ENCODE assay signal across 8 cellular contexts in genomic region chr1:62841587-62842169, GRCh38. TPM values are rescaled to one million over a fixed set of nuclear protein-coding genes. Genes with fewer than 3 reads are reported as not detected.
DNase-seq lines count a peak whose midpoint lies in the region; ATAC-seq, FAIRE-seq and TF ChIP-seq lines count a peak whose summit lies in the region.

No MANE protein-coding gene starts in this region.

- peak overlapping the region in 1 of 2 donors; percentile 26 for H3K9ac ChIP-seq in kidney (ENCODE audit: low read length in 2 of 2)

- H3K4me1 ChIP-seq in kidney (ENCODE audit: control insufficient read depth in 1 of 2, insufficient read depth in 1 of 2, low read depth in 1 of 2, low read length in 2 of 2) (no peaks in the 10 kb centered on the region), tibial artery (no peaks in the 10 kb centered on the region)

- H3K9me3 ChIP-seq in kidney (ENCODE audit: control insufficient read depth in 1 of 2, low read length in 2 of 2) (no peaks in the 10 kb centered on the region), tibial artery (no peaks in the 10 kb centered on the region)

- no peaks in the 10 kb centered on the region for H3K27me3 ChIP-seq in brain microvascular endothelial cell (replicated peaks)
- no peaks in the 10 kb centered on the region for H3K27me3 ChIP-seq in tibial artery

- ATAC-seq in GM18498 (IDR thresholded peaks at IDR 0.05; ENCODE audit: unreplicated experiment) (peak; percentile 76), HG03571 (IDR thresholded peaks at IDR 0.05; ENCODE audit: unreplicated experiment) (no peak)

- H3K27ac ChIP-seq in brain microvascular endothelial cell (no peak overlapping the region), kidney (ENCODE audit: low read depth in 2 of 2, low read length in 2 of 2) (no peak overlapping the region), tibial artery (no peak overlapping the region)

- peak; percentile 70 for DNase-seq in CD1c-positive myeloid dendritic cell (ENCODE audit: extremely low spot score)
- peak; percentile 28 for DNase-seq in HPDE6-E6E7 (ENCODE audit: extremely low spot score)
- DNase-seq in NCI-H748 treated with DMSO at 0.1 percent for 48 hours (lab: John Stamatoyannopoulos, UW) = peak; percentile 55
- peak; percentile 49 for DNase-seq in brain microvascular endothelial cell
- no peak for DNase-seq in kidney
- no peak for DNase-seq in tibial artery

- peak; percentile 98 for FAIRE-seq in kidney (lab: Jason Lieb, UNC)

- in situ Hi-C loops in brain microvascular endothelial cell (cut with HindIII; ENCODE audit: low pct_ligation_motif_present, low sequenced_read_pairs) = no loop called here

- no peak overlapping the region for H3K4me3 ChIP-seq in brain microvascular endothelial cell (ENCODE audit: low read depth, low read length)
- H3K4me3 ChIP-seq in kidney (ENCODE audit: low read length in 2 of 2) = no peak overlapping the region
- no peak overlapping the region for H3K4me3 ChIP-seq in tibial artery

- intact Hi-C loops in kidney (cut with DNase I) = no loop called here
- intact Hi-C loops in tibial artery (cut with DNase I; ENCODE audit: low total_unique reads) = no loop called here

- H3K36me3 ChIP-seq in brain microvascular endothelial cell (replicated peaks) = no peaks in the 10 kb centered on the region
- no peaks in the 10 kb centered on the region for H3K36me3 ChIP-seq in kidney (ENCODE audit: control insufficient read depth in 1 of 2, insufficient read depth in 2 of 2, low read length in 2 of 2)
- peaks cover 6 to 13% (median 10%) of the 10 kb centered on the region in 3 donors for H3K36me3 ChIP-seq in tibial artery

- TF ChIP-seq CTCF in brain microvascular endothelial cell (IDR thresholded peaks at IDR 0.05; ENCODE audit: low read depth, low read length, missing control alignments) = peak; percentile 60
- peak; percentile 73 for TF ChIP-seq CTCF in kidney (IDR thresholded peaks at IDR 0.05; ENCODE audit: borderline replicate concordance, extremely low read depth, insufficient read depth)
- peak; percentile 48 to 56 for TF ChIP-seq CTCF in tibial artery (IDR thresholded peaks at IDR 0.05)

RNA-seq across cellular contexts. Expression of gene ATG4C, which starts 57.7 kb away (rescaled TPM):
- 9.5 TPM for total RNA-seq in kidney
- polyA plus RNA-seq in kidney (ENCODE audit: insufficient read depth, low read depth, low replicate concordance) = 8.7 TPM

Comparison
In these comparisons a context has a peak if more than half of its experiments do, and no peak if none do; other contexts are left out.
1. DNase-seq: peak in CD1c-positive myeloid dendritic cell (single experiment), HPDE6-E6E7 (single experiment), NCI-H748 treated with DMSO at 0.1 percent for 48 hours (single experiment) and brain microvascular endothelial cell (single experiment); none in kidney (single experiment) and tibial artery (0 of 2).
2. Peak in every context shown above with its lines, with median percentiles within 50 percentile points of each other: CTCF ChIP-seq.